In genomic region chr11:129093283-129093682, GRCh38 we compare ENCODE assay signal across 8 cellular contexts.
"Had no signal": no experiment of that assay in that cellular context is flagged by ENCODE, and none has a peak within 500 bp of the region (broad histone marks: within the 10 kb centered on the region; RNA-seq: fewer than 3 reads in every experiment).

No MANE protein-coding gene starts in this region.

- H3K9ac ChIP-seq: KMS-11 had no signal

- H2AFZ ChIP-seq: GM23338 had no signal

- ATAC-seq: GM23338 had no signal

- H3K27ac ChIP-seq: KMS-11 had no signal

- FAIRE-seq: H1, H54, HTR-8/SVneo had no signal

- H3K4me3 Mint-ChIP-seq: GM23338, H9 had no signal

- H3K4me1 Mint-ChIP-seq: GM23338 had no signal

- H3K4me2 ChIP-seq: GM23338, KMS-11 had no signal

- H3K27ac Mint-ChIP-seq: GM23338, H9 had no signal

- DNase-seq: H9, HCEC 1CT, KBM-7 had no signal

- H3K4me3 ChIP-seq: GM23338 had no signal
